In genomic region chr7:127741764-127742375, GRCh38 we compare ENCODE assay signal across 16 cellular contexts.
"Had no signal": no experiment of that assay in that cellular context is flagged by ENCODE, and none has a peak within 500 bp of the region (broad histone marks: within the 10 kb centered on the region; RNA-seq: fewer than 3 reads in every experiment).

No MANE protein-coding gene starts in this region.

- H3K9me3 ChIP-seq: suprapubic skin, vagina had no signal

- H3K4me3 ChIP-seq: coronary artery, suprapubic skin, vagina had no signal

- H3K4me1 ChIP-seq: parathyroid adenoma, suprapubic skin, vagina had no signal

- H3K27me3 Mint-ChIP-seq: stimulated activated naive CD8-positive, alpha-beta T cell treated with anti-CD3 and anti-CD28 coated beads, Interleukin-15, amount 100 ng/mL, for 72 hours had no signal

- DNase-seq: activated CD4-positive, alpha-beta T cell treated with anti-CD3 and anti-CD28 coated beads for 1 hour; activated naive CD4-positive, alpha-beta T cell treated with Interleukin-2 at 50 U/mL for 16 hours; brain microvascular endothelial cell; left colon; stimulated activated CD4-positive, alpha-beta T cell treated with anti-CD3 and anti-CD28 coated beads, Interleukin-12 subunit alpha, Interleukin-12 subunit beta, amount 100 ng/mL, for 4 hours; stimulated activated CD4-positive, alpha-beta T cell treated with anti-CD3 and anti-CD28 coated beads, Interleukin-1b, Interleukin-23, amount 100 ng/mL, for 48 hours; stimulated activated CD8-positive, alpha-beta memory T cell treated with anti-CD3 and anti-CD28 coated beads, Interleukin-4, amount 100 ng/mL, for 48 hours; stimulated activated naive CD8-positive, alpha-beta T cell treated with anti-CD3 and anti-CD28 coated beads, Interleukin-15, amount 100 ng/mL, for 72 hours; T-helper 1 cell; trophoblast cell had no signal

- H3K36me3 ChIP-seq: suprapubic skin had no signal

- H3K27me3 ChIP-seq: brain microvascular endothelial cell, suprapubic skin, vagina had no signal

- H3K9me3 Mint-ChIP-seq: mesothelial cell of epicardium; nephron; stimulated activated naive CD8-positive, alpha-beta T cell treated with anti-CD3 and anti-CD28 coated beads, Interleukin-15, amount 100 ng/mL, for 72 hours had no signal

- H3K4me3 Mint-ChIP-seq: mesothelial cell of epicardium; nephron; stimulated activated naive CD8-positive, alpha-beta T cell treated with anti-CD3 and anti-CD28 coated beads, Interleukin-15, amount 100 ng/mL, for 72 hours had no signal

- H3K27ac Mint-ChIP-seq: mesothelial cell of epicardium; nephron; stimulated activated naive CD8-positive, alpha-beta T cell treated with anti-CD3 and anti-CD28 coated beads, Interleukin-15, amount 100 ng/mL, for 72 hours had no signal

- H3K4me1 Mint-ChIP-seq: mesothelial cell of epicardium had no signal

- H3K27ac ChIP-seq: brain microvascular endothelial cell, coronary artery, parathyroid adenoma, suprapubic skin, vagina had no signal

- ATAC-seq: left colon; stimulated activated naive CD8-positive, alpha-beta T cell treated with anti-CD3 and anti-CD28 coated beads, Interleukin-15, amount 100 ng/mL, for 72 hours had no signal
